12 cellular contexts compared by ENCODE assay signal in genomic region chr3:69020424-69020823, GRCh38. TPM values are rescaled to one million over a fixed set of nuclear protein-coding genes. Genes with fewer than 3 reads are reported as not detected.
DNase-seq lines count a peak whose midpoint lies in the region; ATAC-seq and TF ChIP-seq lines count a peak whose summit lies in the region.
"Had no signal": no experiment of that assay in that cellular context is flagged by ENCODE, and none has a peak within 500 bp of the region (broad histone marks: within the 10 kb centered on the region; RNA-seq: fewer than 3 reads in every experiment).

No MANE protein-coding gene starts in this region.

- no peak for DNase-seq in cardiac muscle cell (ENCODE audit: low read depth in 1 of 2, low spot score in 1 of 2)
- DNase-seq in cardiac septum (ENCODE audit: low spot score), result no peak
- DNase-seq in PC-3, result peak; percentile 6
- DNase-seq in epithelial cell of proximal tubule (ENCODE audit: low read depth), result no peak
- DNase-seq in upper lobe of right lung, result no peak
- DNase-seq in activated naive CD8-positive, alpha-beta T cell treated with anti-CD3 and anti-CD28 coated beads, Interleukin-2, amount 50 U/mL, for 24 hours, result no peak
- DNase-seq in DMS79 (lab: John Stamatoyannopoulos, UW), result no peak
- no peak for DNase-seq in activated CD4-positive, alpha-beta T cell treated with anti-CD3 and anti-CD28 coated beads for 36 hours
- DNase-seq: activated B cell treated with CpG ODN at 0.5 μM for 24 hours, left cardiac atrium, tibial artery had no signal

- H3K4me3 ChIP-seq in cardiac muscle cell (no peak overlapping the region), PC-3 (ENCODE audit: low read length) (no peak overlapping the region), epithelial cell of proximal tubule (ENCODE audit: low read depth, low read length) (no peak overlapping the region), upper lobe of right lung (no peak overlapping the region)
- H3K4me3 ChIP-seq: BLaER1, tibial artery had no signal

- H3K79me2 ChIP-seq in PC-3 (ENCODE audit: low read length), result no peaks in the 10 kb centered on the region

- H3K36me3 ChIP-seq in cardiac muscle cell (peaks cover 27% of the 10 kb centered on the region), PC-3 (ENCODE audit: low read depth, low read length) (no peaks in the 10 kb centered on the region), upper lobe of right lung (peaks cover 57% of the 10 kb centered on the region)

- H3K27ac ChIP-seq in cardiac muscle cell (no peak overlapping the region), PC-3 (ENCODE audit: low read length) (no peak overlapping the region), upper lobe of right lung (no peak overlapping the region)
- H3K27ac ChIP-seq: BLaER1, tibial artery had no signal

- H3F3A ChIP-seq in PC-3 (ENCODE audit: low read length, unreplicated experiment), result no peaks in the 10 kb centered on the region

- H3K27me3 ChIP-seq in cardiac muscle cell (no peaks in the 10 kb centered on the region), PC-3 (ENCODE audit: low read length) (no peaks in the 10 kb centered on the region), upper lobe of right lung (no peaks in the 10 kb centered on the region)
- H3K27me3 ChIP-seq: BLaER1, tibial artery had no signal

- CTCF ChIA-PET in PC-3 (lab: Charles Lee), result no interaction called here
- CTCF ChIA-PET in activated CD4-positive, alpha-beta T cell treated with anti-CD3 and anti-CD28 coated beads for 36 hours (lab: Charles Lee), result interaction anchor here (0.8 to 1.2 kb wide), 3 partner anchors 17 to 167 kb away, joined by 3 to 4 read pairs (median 3); partner anchors contain the start of gene TMF1

- POLR2A ChIA-PET in PC-3 (lab: Charles Lee; ENCODE audit: unreplicated experiment), result no interaction called here
- POLR2A ChIA-PET in activated CD4-positive, alpha-beta T cell treated with anti-CD3 and anti-CD28 coated beads for 36 hours (lab: Charles Lee), result interaction anchor here (0.6 kb wide), 1 partner anchor 11 kb away, joined by 7 read pairs; no protein-coding TSS in a partner anchor

- TF ChIP-seq CTCF in cardiac muscle cell (IDR thresholded peaks at IDR 0.05; ENCODE audit: low read depth, low read length) (peak; percentile 35), PC-3 (conservative IDR thresholded peaks at IDR 0.05; ENCODE audit: low read depth, low read length) (peak; percentile 54), epithelial cell of proximal tubule (conservative IDR thresholded peaks at IDR 0.05; ENCODE audit: low read depth, low read length) (peak; percentile 39), upper lobe of right lung (IDR thresholded peaks at IDR 0.05) (peak; percentile 34)

- H3K4me2 ChIP-seq in PC-3 (ENCODE audit: low read length), result no peak overlapping the region
- H3K4me2 ChIP-seq: BLaER1 had no signal

- H3K9ac ChIP-seq in PC-3 (ENCODE audit: low read length), result no peak overlapping the region
- H3K9ac ChIP-seq: BLaER1 had no signal

- no peaks in the 10 kb centered on the region for H3K9me3 Mint-ChIP-seq in activated naive CD8-positive, alpha-beta T cell treated with anti-CD3 and anti-CD28 coated beads, Interleukin-2, amount 50 U/mL, for 24 hours
- no peaks in the 10 kb centered on the region for H3K9me3 Mint-ChIP-seq in activated CD4-positive, alpha-beta T cell treated with anti-CD3 and anti-CD28 coated beads for 36 hours (ENCODE audit: low read depth)
- H3K9me3 Mint-ChIP-seq: activated B cell treated with CpG ODN at 0.5 μM for 24 hours had no signal

- H3K27me3 Mint-ChIP-seq in activated naive CD8-positive, alpha-beta T cell treated with anti-CD3 and anti-CD28 coated beads, Interleukin-2, amount 50 U/mL, for 24 hours, result no peaks in the 10 kb centered on the region
- H3K27me3 Mint-ChIP-seq in activated CD4-positive, alpha-beta T cell treated with anti-CD3 and anti-CD28 coated beads for 36 hours, result no peaks in the 10 kb centered on the region
- H3K27me3 Mint-ChIP-seq: activated B cell treated with CpG ODN at 0.5 μM for 24 hours had no signal

- no peak overlapping the region for H3K27ac Mint-ChIP-seq in activated naive CD8-positive, alpha-beta T cell treated with anti-CD3 and anti-CD28 coated beads, Interleukin-2, amount 50 U/mL, for 24 hours
- H3K27ac Mint-ChIP-seq in activated CD4-positive, alpha-beta T cell treated with anti-CD3 and anti-CD28 coated beads for 36 hours, result no peak overlapping the region
- H3K27ac Mint-ChIP-seq: activated B cell treated with CpG ODN at 0.5 μM for 24 hours had no signal

- intact Hi-C loops in cardiac septum (cut with DNase I) (no loop called here), PC-3 (cut with micrococcal nuclease) (no loop called here), upper lobe of right lung (cut with DNase I) (no loop called here)
- intact Hi-C loops in activated CD4-positive, alpha-beta T cell treated with anti-CD3 and anti-CD28 coated beads for 36 hours (cut with DNase I, micrococcal nuclease), result no loop called here

- H3K36me3 Mint-ChIP-seq in activated naive CD8-positive, alpha-beta T cell treated with anti-CD3 and anti-CD28 coated beads, Interleukin-2, amount 50 U/mL, for 24 hours (ENCODE audit: low read depth), result peaks cover 22% of the 10 kb centered on the region
- peaks cover 24% of the 10 kb centered on the region for H3K36me3 Mint-ChIP-seq in activated CD4-positive, alpha-beta T cell treated with anti-CD3 and anti-CD28 coated beads for 36 hours (ENCODE audit: low read depth)

- no TSS peak for BruUV-seq in PC-3 (replicated peaks; lab: Mats Ljungman, UMichigan)

- H3K9me3 ChIP-seq in cardiac muscle cell (ENCODE audit: low read depth), result no peaks in the 10 kb centered on the region
- no peaks in the 10 kb centered on the region for H3K9me3 ChIP-seq in PC-3 (ENCODE audit: low read length)
- no peaks in the 10 kb centered on the region for H3K9me3 ChIP-seq in upper lobe of right lung
- H3K9me3 ChIP-seq: BLaER1, tibial artery had no signal

- H4K20me1 ChIP-seq in PC-3 (ENCODE audit: low read length), result no peaks in the 10 kb centered on the region
- H4K20me1 ChIP-seq: BLaER1 had no signal

- H3K4me1 Mint-ChIP-seq in activated naive CD8-positive, alpha-beta T cell treated with anti-CD3 and anti-CD28 coated beads, Interleukin-2, amount 50 U/mL, for 24 hours, result peaks cover 3% of the 10 kb centered on the region
- H3K4me1 Mint-ChIP-seq in activated CD4-positive, alpha-beta T cell treated with anti-CD3 and anti-CD28 coated beads for 36 hours, result peaks cover 5% of the 10 kb centered on the region
- H3K4me1 Mint-ChIP-seq: activated B cell treated with CpG ODN at 0.5 μM for 24 hours had no signal

- no peaks in the 10 kb centered on the region for H3K4me1 ChIP-seq in cardiac muscle cell (ENCODE audit: low read depth)
- H3K4me1 ChIP-seq in PC-3 (ENCODE audit: insufficient read depth, low read length), result no peaks in the 10 kb centered on the region
- no peaks in the 10 kb centered on the region for H3K4me1 ChIP-seq in upper lobe of right lung

- H3K9me2 ChIP-seq in PC-3 (replicated peaks; ENCODE audit: low read length), result no peaks in the 10 kb centered on the region

- H2AFZ ChIP-seq in PC-3 (ENCODE audit: low read length), result no peak overlapping the region

- no peak overlapping the region for H3K4me3 Mint-ChIP-seq in activated naive CD8-positive, alpha-beta T cell treated with anti-CD3 and anti-CD28 coated beads, Interleukin-2, amount 50 U/mL, for 24 hours
- H3K4me3 Mint-ChIP-seq in activated CD4-positive, alpha-beta T cell treated with anti-CD3 and anti-CD28 coated beads for 36 hours, result no peak overlapping the region
- H3K4me3 Mint-ChIP-seq: activated B cell treated with CpG ODN at 0.5 μM for 24 hours had no signal

- ATAC-seq in PC-3 (no peak), upper lobe of right lung (no peak)
- no peak for ATAC-seq in activated naive CD8-positive, alpha-beta T cell treated with anti-CD3 and anti-CD28 coated beads, Interleukin-2, amount 50 U/mL, for 24 hours
- no peak for ATAC-seq in activated CD4-positive, alpha-beta T cell treated with anti-CD3 and anti-CD28 coated beads for 36 hours
- ATAC-seq: left cardiac atrium had no signal

RNA-seq across cellular contexts. Expression of gene EOGT, which starts 6.9 kb away (rescaled TPM):
- total RNA-seq in cardiac muscle cell (10.1 and 16.9 TPM in 2 replicates), cardiac septum (44.0 TPM), PC-3 (2014; rRNA removed) (5.2 and 8.3 TPM in 2 replicates), epithelial cell of proximal tubule (22.5 and 25.7 TPM in 2 replicates), upper lobe of right lung (36.4 TPM)
- 11.3 and 13.3 TPM in 2 replicates for polyA plus RNA-seq in cardiac muscle cell
- 1 to 10 TPM; 6.0 to 8.4 TPM for total RNA-seq in activated CD4-positive, alpha-beta T cell treated with anti-CD3 and anti-CD28 coated beads for 36 hours

RNA-seq across cellular contexts. Expression of gene TMF1, which starts 31.7 kb away (rescaled TPM):
- total RNA-seq in cardiac muscle cell (16.1 and 21.6 TPM in 2 replicates), cardiac septum (22.8 TPM), PC-3 (2014; rRNA removed) (6.4 and 7.2 TPM in 2 replicates), epithelial cell of proximal tubule (13.2 and 15.6 TPM in 2 replicates), upper lobe of right lung (38.0 TPM)
- polyA plus RNA-seq in cardiac muscle cell, result 18.4 and 24.1 TPM in 2 replicates
- total RNA-seq in activated CD4-positive, alpha-beta T cell treated with anti-CD3 and anti-CD28 coated beads for 36 hours, result 10 to 100 TPM; 33.2 to 34.1 TPM

RNA-seq across cellular contexts. Expression of gene UBA3, which starts 59.7 kb away (rescaled TPM):
- total RNA-seq in cardiac muscle cell (73.7 and 97.0 TPM in 2 replicates), cardiac septum (84.7 TPM), PC-3 (2014; rRNA removed) (27.5 and 40.2 TPM in 2 replicates), epithelial cell of proximal tubule (65.1 and 69.1 TPM in 2 replicates), upper lobe of right lung (55.3 TPM)
- 116 and 118 TPM in 2 replicates for polyA plus RNA-seq in cardiac muscle cell
- total RNA-seq in activated CD4-positive, alpha-beta T cell treated with anti-CD3 and anti-CD28 coated beads for 36 hours, result 10 to 100 TPM; 59.5 to 72.2 TPM
